8 cellular contexts compared by ENCODE assay signal in the genomic region with DNA sequence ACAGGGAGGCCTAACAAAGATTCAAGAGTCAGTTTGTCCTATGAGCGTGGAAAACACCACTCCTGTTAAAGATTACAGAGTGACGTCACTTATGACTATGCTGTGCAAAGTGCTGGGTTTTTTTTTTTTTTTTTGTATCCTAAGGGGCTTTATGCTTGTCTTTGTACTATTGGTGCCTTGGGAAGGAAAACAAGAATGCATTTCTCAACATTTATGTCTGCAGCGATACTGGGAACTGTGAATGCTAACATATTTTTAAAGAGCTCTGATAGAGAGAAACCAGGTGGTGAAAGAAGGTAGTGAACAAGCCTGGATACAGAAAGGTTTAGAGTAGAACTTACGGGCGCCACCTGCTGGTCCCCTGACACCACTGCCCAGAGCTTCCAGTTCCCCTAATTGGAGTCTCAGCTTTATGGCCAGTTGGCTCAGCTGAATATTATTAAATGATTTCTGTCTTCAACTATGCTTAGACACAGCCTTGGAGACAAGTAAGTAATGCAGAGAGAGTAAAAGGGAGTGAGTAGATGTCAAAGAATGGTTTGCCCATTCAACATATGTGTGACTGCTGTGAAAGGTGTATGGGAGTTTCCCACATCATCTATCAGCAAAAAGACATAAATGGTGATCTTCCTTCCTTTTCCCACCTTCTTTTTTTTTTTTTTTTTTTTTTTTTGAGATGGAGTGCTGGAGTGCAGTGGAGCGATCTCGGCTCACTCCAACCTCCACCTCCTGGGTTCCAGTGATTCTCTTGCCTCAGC.
A peak's percentile ranks its signal among the peaks of the same experiment; 100 is the strongest.
DNase-seq lines count a peak whose midpoint lies in the region; TF ChIP-seq lines count a peak whose summit lies in the region.

No MANE protein-coding gene starts in this region.

- no peak overlapping the region for H3K4me2 ChIP-seq in MM.1S (ENCODE audit: low read depth, low read length)

- no peak overlapping the region for H3K9ac ChIP-seq in MM.1S (ENCODE audit: low read length)

- H4K20me1 ChIP-seq in MM.1S (ENCODE audit: insufficient read depth, low read length) = no peaks in the 10 kb centered on the region

- no peaks in the 10 kb centered on the region for H3K9me2 ChIP-seq in MM.1S (replicated peaks; ENCODE audit: insufficient read depth, low read length)

- DNase-seq in GM06990 (ENCODE audit: extremely low read depth, insufficient read length) (peak; percentile 42), HCEC 1CT (peak; percentile 80), MM.1S (peak; percentile 68), SK-N-DZ (ENCODE audit: low spot score) (peak; percentile 79), glomerular endothelial cell (ENCODE audit: extremely low read depth, low read depth, low spot score) (peak; percentile 50), pons (ENCODE audit: low spot score) (peak; percentile 80), ureter (ENCODE audit: low spot score) (peak; percentile 81)
- peak; percentile 77 for DNase-seq in activated naive CD4-positive, alpha-beta T cell treated with Interleukin-2 at 50 U/mL for 16 hours

- no peaks in the 10 kb centered on the region for H3K27me3 ChIP-seq in GM06990 (replicated peaks; ENCODE audit: control insufficient read depth, insufficient read depth, low read length)
- no peaks in the 10 kb centered on the region for H3K27me3 ChIP-seq in MM.1S (replicated peaks; ENCODE audit: insufficient read depth, low read length)

- TF ChIP-seq CTCF in GM06990 (IDR thresholded peaks at IDR 0.05; ENCODE audit: insufficient read depth, low read length, poor library complexity, severe bottlenecking) (peak; percentile 92), MM.1S (IDR thresholded peaks at IDR 0.05; ENCODE audit: low read length) (peak; percentile 92)

- H3K79me2 ChIP-seq in MM.1S (ENCODE audit: low read length) = no peaks in the 10 kb centered on the region

- H3K27ac ChIP-seq in MM.1S (ENCODE audit: low read length) = no peak overlapping the region

- H3K4me3 ChIP-seq in GM06990 (replicated peaks; ENCODE audit: low read depth, low read length) = no peak overlapping the region
- no peak overlapping the region for H3K4me3 ChIP-seq in MM.1S (ENCODE audit: low read length)

- no peaks in the 10 kb centered on the region for H3K4me1 ChIP-seq in MM.1S (ENCODE audit: low read length)

- H3K9me3 ChIP-seq in MM.1S (replicated peaks; ENCODE audit: insufficient read depth, low read length) = no peaks in the 10 kb centered on the region

- H3K36me3 ChIP-seq in GM06990 (ENCODE audit: control insufficient read depth, insufficient read depth, low read length) (no peaks in the 10 kb centered on the region), MM.1S (replicated peaks; ENCODE audit: insufficient read depth, low read length) (no peaks in the 10 kb centered on the region)

- H2AFZ ChIP-seq in MM.1S (ENCODE audit: low read length) = no peak overlapping the region

- H3F3A ChIP-seq in MM.1S (ENCODE audit: insufficient read depth, low read length) = no peaks in the 10 kb centered on the region
